ENCODE assay signal across 13 cellular contexts in the genomic region with DNA sequence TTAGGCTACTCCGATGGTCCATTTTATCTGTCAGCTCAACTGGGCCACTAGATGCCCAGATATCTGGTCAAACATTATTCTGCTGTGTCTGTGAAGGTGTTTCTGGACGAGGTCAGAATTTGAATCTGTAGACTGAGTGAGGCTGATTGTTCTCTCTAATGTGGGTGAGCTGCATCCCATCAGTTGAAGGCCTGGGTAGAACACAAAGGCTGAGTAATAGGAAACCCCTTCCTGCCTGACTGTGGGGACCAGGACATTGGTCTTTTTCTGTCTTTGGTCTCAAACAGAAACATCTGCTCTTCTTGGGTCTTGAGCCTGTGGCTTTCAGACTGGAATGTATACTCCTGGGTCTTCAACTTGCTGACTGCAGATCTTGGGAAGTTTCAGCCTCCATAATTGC. TPM values are rescaled to one million over a fixed set of nuclear protein-coding genes. Genes with fewer than 3 reads are reported as not detected.
DNase-seq lines count a peak whose midpoint lies in the region; ATAC-seq, FAIRE-seq and TF ChIP-seq lines count a peak whose summit lies in the region.
"Had no signal": no experiment of that assay in that cellular context is flagged by ENCODE, and none has a peak within 500 bp of the region (broad histone marks: within the 10 kb centered on the region; RNA-seq: fewer than 3 reads in every experiment).

No MANE protein-coding gene starts in this region.

- H3K27ac ChIP-seq in BLaER1 (no peak overlapping the region), PC-9 (no peak overlapping the region)

- H3K4me3 ChIP-seq in BLaER1 (no peak overlapping the region), PC-9 (no peak overlapping the region)

- BruUV-seq in PC-9 (replicated peaks; lab: Mats Ljungman, UMichigan): no TSS peak

- POLR2A ChIA-PET in PC-9 (lab: Charles Lee; ENCODE audit: unreplicated experiment): no interaction called here

- H3K4me3 Mint-ChIP-seq in nephron: no peak overlapping the region

- no peaks in the 10 kb centered on the region for H3F3A ChIP-seq in PC-9 (ENCODE audit: insufficient read depth, low read depth)

- H3K27me3 ChIP-seq in BLaER1 (no peaks in the 10 kb centered on the region), PC-9 (ENCODE audit: insufficient read depth, low read depth) (no peaks in the 10 kb centered on the region)

- peaks cover 3% of the 10 kb centered on the region for H3K27me3 Mint-ChIP-seq in nephron (ENCODE audit: low read depth)

- H3K9me3 Mint-ChIP-seq in nephron: no peaks in the 10 kb centered on the region

- CTCF ChIA-PET in PC-9 (lab: Charles Lee): interaction anchor here (0.5 kb wide), 1 partner anchor 55 kb away, joined by 3 read pairs; no protein-coding TSS in a partner anchor

- TF ChIP-seq CTCF in nephron (IDR thresholded peaks at IDR 0.05; ENCODE audit: unreplicated experiment in 3 of 3): no peak
- no peak for TF ChIP-seq CTCF in PC-9 (conservative IDR thresholded peaks at IDR 0.05)

- no peak for DNase-seq in HTR-8/SVneo (ENCODE audit: insufficient read length, low spot score)
- peak; percentile 29 for DNase-seq in dermis blood vessel endothelial cell
- no peak for DNase-seq in PC-9
- no peak for DNase-seq in GDM1 (lab: John Stamatoyannopoulos, UW)
- DNase-seq in hepatic stellate cell (ENCODE audit: low spot score): no peak
- DNase-seq: C1 segment of cervical spinal cord, DND-41 had no signal

- H3K27ac Mint-ChIP-seq in nephron: peak overlapping the region; percentile 89 to 97 (median 89)

- H4K20me1 ChIP-seq in BLaER1 (no peaks in the 10 kb centered on the region), PC-9 (ENCODE audit: insufficient read depth) (no peaks in the 10 kb centered on the region)

- FAIRE-seq in HTR-8/SVneo (lab: Jason Lieb, UNC): peak; percentile 55
- FAIRE-seq: A204.1, G401.6 had no signal

- intact Hi-C loops in PC-9 (cut with micrococcal nuclease; ENCODE audit: unreplicated experiment): no loop called here

- H3K9me2 ChIP-seq in PC-9 (ENCODE audit: insufficient read depth): no peaks in the 10 kb centered on the region

- H3K4me1 ChIP-seq in BLaER1: peaks cover 17% of the 10 kb centered on the region
- H3K4me1 ChIP-seq in PC-9 (replicated peaks; ENCODE audit: insufficient read depth): peaks cover 4% of the 10 kb centered on the region

- H3K4me1 Mint-ChIP-seq in nephron: peaks cover 35% of the 10 kb centered on the region

- peak overlapping the region; percentile 10 for H3K4me2 ChIP-seq in BLaER1
- no peak overlapping the region for H3K4me2 ChIP-seq in PC-9

- H3K36me3 ChIP-seq in BLaER1 (no peaks in the 10 kb centered on the region), PC-9 (ENCODE audit: low read depth) (no peaks in the 10 kb centered on the region)

- no peaks in the 10 kb centered on the region for H3K79me2 ChIP-seq in PC-9 (ENCODE audit: low read depth)

- H2AFZ ChIP-seq in PC-9: no peak overlapping the region

- no peak for ATAC-seq in HG02884 (IDR thresholded peaks at IDR 0.05; ENCODE audit: unreplicated experiment)
- ATAC-seq: HCT116 had no signal

- peaks cover 4% of the 10 kb centered on the region; the same call in 1 of the 2 replicates for H3K9me3 ChIP-seq in BLaER1
- H3K9me3 ChIP-seq in PC-9 (ENCODE audit: insufficient read depth, low read depth): no peaks in the 10 kb centered on the region

- no peak overlapping the region for H3K9ac ChIP-seq in BLaER1

- H3K36me3 Mint-ChIP-seq in nephron (ENCODE audit: low read depth): no peaks in the 10 kb centered on the region

RNA-seq across cellular contexts. Expression of gene LRRC75A, which starts 19.5 kb away (rescaled TPM):
- total RNA-seq in dermis blood vessel endothelial cell (2.6 and 4.5 TPM in 2 replicates), PC-9 (2021) (14.0 and 15.8 TPM in 2 replicates)

RNA-seq across cellular contexts. Expression of gene ZNF287, which starts 57.5 kb away (rescaled TPM):
- total RNA-seq in dermis blood vessel endothelial cell (1.8 and 1.9 TPM in 2 replicates), PC-9 (2021) (4.3 and 4.5 TPM in 2 replicates)
